In the genomic region with DNA sequence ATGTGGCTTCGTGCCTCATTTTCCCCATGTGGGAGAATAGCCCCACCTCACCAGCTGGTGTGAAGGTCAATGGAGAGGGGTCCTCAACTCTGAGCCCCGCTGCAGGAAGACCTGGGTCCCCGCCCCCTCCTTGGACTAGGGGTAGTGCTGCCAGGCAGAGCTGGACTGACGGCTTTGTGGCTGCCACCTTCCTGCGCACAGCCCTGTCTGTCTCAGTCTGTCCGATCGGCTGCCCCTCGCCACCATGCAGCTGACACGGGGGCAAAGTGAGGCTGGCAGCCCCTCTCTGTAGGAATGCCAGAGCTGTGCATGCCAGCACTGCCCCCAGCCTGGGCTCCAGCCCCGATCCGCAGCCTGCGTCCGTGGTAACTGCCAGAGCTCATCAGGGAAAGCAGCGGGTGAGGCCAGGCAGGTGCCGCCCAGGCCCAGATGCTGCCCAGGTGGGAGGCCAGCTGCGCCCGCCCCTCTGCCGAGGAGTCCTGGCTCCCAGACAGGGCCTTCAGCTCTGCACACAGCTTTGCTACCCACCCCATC, we compare ENCODE assay signal across 31 cellular contexts. TPM values are rescaled to one million over a fixed set of nuclear protein-coding genes. Genes with fewer than 3 reads are reported as not detected.
"Had no signal": no experiment of that assay in that cellular context is flagged by ENCODE, and none has a peak within 500 bp of the region (broad histone marks: within the 10 kb centered on the region; RNA-seq: fewer than 3 reads in every experiment).

No MANE protein-coding gene starts in this region.

- H3K4me3 Mint-ChIP-seq: activated naive CD8-positive, alpha-beta T cell treated with anti-CD3 and anti-CD28 coated beads for 36 hours; activated T-cell treated with anti-CD3 and anti-CD28 coated beads, Interleukin-2, amount 50 U/mL, for 4 hours; central memory CD8-positive, alpha-beta T cell; naive B cell; WTC11 had no signal

- H3K4me1 Mint-ChIP-seq: activated naive CD8-positive, alpha-beta T cell treated with anti-CD3 and anti-CD28 coated beads for 36 hours; central memory CD8-positive, alpha-beta T cell; naive B cell had no signal

- H3K27me3 Mint-ChIP-seq: central memory CD8-positive, alpha-beta T cell had no signal

- H3K9me3 ChIP-seq: breast epithelium, left lung, thoracic aorta, upper lobe of left lung had no signal

- H3K4me1 ChIP-seq: breast epithelium, left lung had no signal

- H3K27me3 ChIP-seq: breast epithelium, left lung, upper lobe of left lung had no signal

- H3K27ac Mint-ChIP-seq: activated naive CD8-positive, alpha-beta T cell treated with anti-CD3 and anti-CD28 coated beads for 36 hours; activated T-helper 2 cell treated with anti-CD3 and anti-CD28 coated beads, Interferon-gamma antibody, Interleukin-2, Interleukin-4, amounts not matched to agents 10 μg/mL and 5 μg/mL and 100 μg/mL, durations not matched to agents 14 hours and 24 hours and 36 hours; naive B cell; WTC11 had no signal

- DNase-seq: activated CD4-positive, alpha-beta T cell treated with anti-CD3 and anti-CD28 coated beads, Interleukin-2, amount 50 U/mL, for 4 hours; activated CD8-positive, alpha-beta memory T cell treated with anti-CD3 and anti-CD28 coated beads, Interleukin-2, amount 50 U/mL, for 48 hours; activated naive CD4-positive, alpha-beta T cell treated with Interleukin-2 at 50 U/mL for 16 hours; activated naive CD8-positive, alpha-beta T cell treated with anti-CD3 and anti-CD28 coated beads for 36 hours; activated T-cell treated with anti-CD3 and anti-CD28 coated beads, Interleukin-2, amount 50 U/mL, for 4 hours; effector memory CD4-positive, alpha-beta T cell; foreskin melanocyte; glutamatergic neuron; kidney glomerular epithelial cell; left lung; naive B cell; occipital lobe; posterior cingulate gyrus; small intestine; stimulated activated CD4-positive, alpha-beta T cell treated with anti-CD3 and anti-CD28 coated beads, Interleukin-15, amount 100 ng/mL, for 24 hours; stimulated activated CD8-positive, alpha-beta memory T cell treated with anti-CD3 and anti-CD28 coated beads, Interleukin-4, amount 100 ng/mL, for 48 hours; stimulated activated naive CD4-positive, alpha-beta T cell; T1000 had no signal

- H3K27ac ChIP-seq: breast epithelium, hepatocyte, left lung, thoracic aorta, upper lobe of left lung had no signal

- H3K4me3 ChIP-seq: breast epithelium, hepatocyte, left lung, lung, thoracic aorta, upper lobe of left lung had no signal

- H3K36me3 ChIP-seq: breast epithelium, left lung, thoracic aorta, upper lobe of left lung had no signal

- H3K9me3 Mint-ChIP-seq: activated T-cell treated with anti-CD3 and anti-CD28 coated beads, Interleukin-2, amount 50 U/mL, for 4 hours; central memory CD8-positive, alpha-beta T cell had no signal

- ATAC-seq: activated T-cell treated with anti-CD3 and anti-CD28 coated beads, Interleukin-2, amount 50 U/mL, for 4 hours; esophagus mucosa; left lung; sciatic nerve; WTC11 had no signal

RNA-seq across cellular contexts. Expression of gene FLRT1, which starts 19.7 kb away (rescaled TPM):
- total RNA-seq: activated CD8-positive, alpha-beta memory T cell treated with anti-CD3 and anti-CD28 coated beads for 36 hours; activated naive CD8-positive, alpha-beta T cell treated with anti-CD3 and anti-CD28 coated beads for 36 hours; activated T-cell treated with anti-CD3 and anti-CD28 coated beads, Interleukin-2, amount 50 U/mL, for 4 hours; activated T-helper 2 cell treated with anti-CD3 and anti-CD28 coated beads, Interferon-gamma antibody, Interleukin-2, Interleukin-4, amounts not matched to agents 10 μg/mL and 5 μg/mL and 100 μg/mL, durations not matched to agents 14 hours and 24 hours and 36 hours; breast epithelium; dermis microvascular lymphatic vessel endothelial cell; esophagus mucosa; mesenteric fat pad had no signal
